30 cellular contexts compared by ENCODE assay signal in genomic region chrX:150753968-150754367, GRCh38.
"Had no signal": no experiment of that assay in that cellular context is flagged by ENCODE, and none has a peak within 500 bp of the region (broad histone marks: within the 10 kb centered on the region; RNA-seq: fewer than 3 reads in every experiment).

No MANE protein-coding gene starts in this region.

- H3K27ac ChIP-seq: adrenal gland, body of pancreas, SJCRH30 had no signal

- ATAC-seq: body of pancreas, Panc1, Right ventricle myocardium inferior, SK-N-SH treated with all-trans-retinoic acid at 6 μM for 48 hours, WTC11 had no signal

- FAIRE-seq: bronchial epithelial cell had no signal

- H3K36me3 ChIP-seq: adrenal gland, MG63, SJCRH30 had no signal

- H3K4me3 Mint-ChIP-seq: activated CD4-positive, alpha-beta T cell treated with anti-CD3 and anti-CD28 coated beads, Interleukin-2, amount 10 ng/mL, durations not matched to agents 24 days and 14 days; activated naive CD8-positive, alpha-beta T cell treated with anti-CD3 and anti-CD28 coated beads, Interleukin-2, amount 10 ng/mL, durations not matched to agents 7 days and 5 days; T-helper 2 cell treated with Interferon-gamma antibody and Interleukin-4, amounts not matched to agents 5 μg/mL and 100 μg/mL, for 36 hours; WTC11 had no signal

- H3K27ac Mint-ChIP-seq: activated CD4-positive, alpha-beta T cell treated with anti-CD3 and anti-CD28 coated beads, Interleukin-2, amount 10 ng/mL, durations not matched to agents 24 days and 14 days; activated naive CD8-positive, alpha-beta T cell treated with anti-CD3 and anti-CD28 coated beads, Interleukin-2, amount 10 ng/mL, durations not matched to agents 7 days and 5 days; T-helper 2 cell treated with Interferon-gamma antibody and Interleukin-4, amounts not matched to agents 5 μg/mL and 100 μg/mL, for 36 hours; WTC11 had no signal

- DNase-seq: activated CD4-positive, alpha-beta T cell treated with anti-CD3 and anti-CD28 coated beads, Interleukin-2, amount 10 ng/mL, durations not matched to agents 24 days and 14 days; activated CD4-positive, alpha-beta T cell treated with anti-CD3 and anti-CD28 coated beads, Interleukin-2, amount 50 U/mL, for 48 hours; activated CD4-positive, CD25-positive, alpha-beta regulatory T cell treated with anti-CD3 and anti-CD28 coated beads, Interleukin-2, amount 50 U/mL, for 72 hours; activated naive CD4-positive, alpha-beta T cell treated with anti-CD3 and anti-CD28 coated beads, Interleukin-2, amount 50 U/mL, for 16 hours; activated naive CD8-positive, alpha-beta T cell treated with anti-CD3 and anti-CD28 coated beads, Interleukin-2, amount 10 ng/mL, durations not matched to agents 7 days and 5 days; adrenal gland; anterior cingulate cortex; body of pancreas; central memory CD4-positive, alpha-beta T cell; KG1; MG63; MV-4-11; NCI-H1092 treated with DMSO at 0.1 percent for 48 hours; NCI-H1417 treated with DMSO at 0.1 percent for 48 hours; NCI-H1694; NCI-H2029; NCI-H345; NCI-H510A; NCI-H69; NK-92 treated with Interleukin-12 subunit alpha and Interleukin-12 subunit beta, amount 100 ng/mL, for 24 hours; OCI-M1; RPMI8226; SJCRH30; SW 1271 had no signal

- H3K27me3 Mint-ChIP-seq: activated CD4-positive, alpha-beta T cell treated with anti-CD3 and anti-CD28 coated beads, Interleukin-2, amount 10 ng/mL, durations not matched to agents 24 days and 14 days; activated naive CD8-positive, alpha-beta T cell treated with anti-CD3 and anti-CD28 coated beads, Interleukin-2, amount 10 ng/mL, durations not matched to agents 7 days and 5 days had no signal

- H3K4me1 ChIP-seq: adrenal gland, body of pancreas, SJCRH30 had no signal

- H3K9me3 Mint-ChIP-seq: activated CD4-positive, alpha-beta T cell treated with anti-CD3 and anti-CD28 coated beads, Interleukin-2, amount 10 ng/mL, durations not matched to agents 24 days and 14 days; activated naive CD8-positive, alpha-beta T cell treated with anti-CD3 and anti-CD28 coated beads, Interleukin-2, amount 10 ng/mL, durations not matched to agents 7 days and 5 days; T-helper 2 cell treated with Interferon-gamma antibody and Interleukin-4, amounts not matched to agents 5 μg/mL and 100 μg/mL, for 36 hours; WTC11 had no signal

- H3K4me3 ChIP-seq: adrenal gland, body of pancreas, MG63, SJCRH30 had no signal

- H3K9me3 ChIP-seq: adrenal gland, body of pancreas, MG63, SJCRH30 had no signal

- H3K27me3 ChIP-seq: adrenal gland, body of pancreas, MG63, SJCRH30 had no signal

- H3K4me1 Mint-ChIP-seq: WTC11 had no signal
